ENCODE assay signal across 17 cellular contexts in genomic region chrX:22109442-22109841, GRCh38.
A peak's percentile ranks its signal among the peaks of the same experiment; 100 is the strongest.
DNase-seq lines count a peak whose midpoint lies in the region; ATAC-seq and TF ChIP-seq lines count a peak whose summit lies in the region.
"Had no signal": no experiment of that assay in that cellular context is flagged by ENCODE, and none has a peak within 500 bp of the region (broad histone marks: within the 10 kb centered on the region; RNA-seq: fewer than 3 reads in every experiment).

No MANE protein-coding gene starts in this region.

- H3K36me3 Mint-ChIP-seq in progenitor cell of endocrine pancreas (ENCODE audit: insufficient read depth) (no peaks in the 10 kb centered on the region), H9 (ENCODE audit: insufficient read depth in 1 of 3, low read depth in 3 of 3) (no peaks in the 10 kb centered on the region)
- H3K36me3 Mint-ChIP-seq: memory B cell had no signal

- H2BK120ac ChIP-seq in H9 (ENCODE audit: low read depth, low read length, poor library complexity, severe bottlenecking) = no peak overlapping the region

- H3K4me1 Mint-ChIP-seq in progenitor cell of endocrine pancreas (ENCODE audit: low read depth) (peaks cover 12% of the 10 kb centered on the region), H9 (peaks cover 6 to 15% of the 10 kb centered on the region in 2 experiments)
- H3K4me1 Mint-ChIP-seq: memory B cell had no signal

- DNase-seq in GM04503 (ENCODE audit: low read depth) = peak; percentile 31
- peak; percentile 31 for DNase-seq in PC-3
- peak; percentile 82 for DNase-seq in epithelial cell of proximal tubule (ENCODE audit: low read depth)
- no peak for DNase-seq in progenitor cell of endocrine pancreas (ENCODE audit: low spot score, unreplicated experiment)
- no peak for DNase-seq in H9
- DNase-seq in HuH-7 (ENCODE audit: low spot score) = no peak
- DNase-seq: activated naive CD4-positive, alpha-beta T cell treated with anti-CD3 and anti-CD28 coated beads for 36 hours; central memory CD4-positive, alpha-beta T cell; erythroblast; Karpas-422; NCI-H146; nucleus accumbens; stimulated activated CD4-positive, alpha-beta T cell treated with anti-CD3 and anti-CD28 coated beads, Interleukin-12 subunit alpha, Interleukin-12 subunit beta, amount 100 ng/mL, for 4 hours had no signal

- H3K56ac ChIP-seq in H9 (ENCODE audit: insufficient read length, low read depth, low read length) = no peak overlapping the region

- no peak overlapping the region for H4K8ac ChIP-seq in H9 (replicated peaks; ENCODE audit: insufficient read length, low read depth, low read length)

- no peaks in the 10 kb centered on the region for H3K79me2 ChIP-seq in PC-3 (ENCODE audit: low read length)
- H3K79me2 ChIP-seq in H9 (ENCODE audit: insufficient read depth, low read length) = no peaks in the 10 kb centered on the region; the same call in 1 of the 2 replicates

- no peak overlapping the region for H3K14ac ChIP-seq in H9 (ENCODE audit: insufficient read depth, low read length)

- no peaks in the 10 kb centered on the region for H3K9me3 ChIP-seq in PC-3 (ENCODE audit: low read length)
- H3K9me3 ChIP-seq in H9 (ENCODE audit: control insufficient read depth, low read depth, low read length) = no peaks in the 10 kb centered on the region
- H3K9me3 ChIP-seq: Caco-2 had no signal

- no TSS peak for BruUV-seq in PC-3 (replicated peaks; lab: Mats Ljungman, UMichigan)

- H3K27me3 ChIP-seq in PC-3 (ENCODE audit: low read length) (no peaks in the 10 kb centered on the region), H9 (ENCODE audit: insufficient read depth, low read length) (no peaks in the 10 kb centered on the region)

- no peak overlapping the region for H3K27ac ChIP-seq in PC-3 (ENCODE audit: low read length)
- H3K27ac ChIP-seq in H9 (ENCODE audit: insufficient read length, low read depth, low read length) = no peak overlapping the region

- H3K9me3 Mint-ChIP-seq in progenitor cell of endocrine pancreas (ENCODE audit: low read depth) = peaks cover 2% of the 10 kb centered on the region
- peaks cover 2 to 18% of the 10 kb centered on the region in 2 experiments; a peak in 3 of 5 replicates for H3K9me3 Mint-ChIP-seq in H9
- H3K9me3 Mint-ChIP-seq: activated naive CD4-positive, alpha-beta T cell treated with anti-CD3 and anti-CD28 coated beads for 36 hours; memory B cell had no signal

- H3K4me3 ChIP-seq in PC-3 (ENCODE audit: low read length) (no peak overlapping the region), epithelial cell of proximal tubule (ENCODE audit: low read depth, low read length) (no peak overlapping the region)

- TF ChIP-seq CTCF in PC-3 (conservative IDR thresholded peaks at IDR 0.05; ENCODE audit: low read depth, low read length) (no peak), epithelial cell of proximal tubule (conservative IDR thresholded peaks at IDR 0.05; ENCODE audit: low read depth, low read length) (no peak), progenitor cell of endocrine pancreas (IDR thresholded peaks at IDR 0.05; ENCODE audit: unreplicated experiment) (no peak), H9 (conservative IDR thresholded peaks at IDR 0.05) (no peak)

- no peaks in the 10 kb centered on the region for H3K79me1 ChIP-seq in H9 (ENCODE audit: insufficient read depth, low read depth, low read length, poor library complexity, severe bottlenecking)

- POLR2A ChIA-PET in PC-3 (lab: Charles Lee; ENCODE audit: unreplicated experiment) = no interaction called here

- H2BK5ac ChIP-seq in H9 (ENCODE audit: insufficient read length, low read length) = no peak overlapping the region

- no peaks in the 10 kb centered on the region for H3F3A ChIP-seq in PC-3 (ENCODE audit: low read length, unreplicated experiment)

- no peak overlapping the region for H2BK20ac ChIP-seq in H9 (ENCODE audit: low read depth, low read length, poor library complexity, severe bottlenecking)

- no peak for ATAC-seq in PC-3
- ATAC-seq in GM19328 (IDR thresholded peaks at IDR 0.05; ENCODE audit: unreplicated experiment) = no peak
- no peak for ATAC-seq in GM18873 (IDR thresholded peaks at IDR 0.05; ENCODE audit: low FRiP score, unreplicated experiment)

- H2AK5ac ChIP-seq in H9 (ENCODE audit: insufficient read length, low read length) = no peak overlapping the region

- CTCF ChIA-PET in PC-3 (lab: Charles Lee) = no interaction called here

- no peak overlapping the region for H2BK15ac ChIP-seq in H9 (ENCODE audit: low read depth, low read length)

- no peak overlapping the region for H3K18ac ChIP-seq in H9 (ENCODE audit: insufficient read length, low read depth, low read length)

- H3T11ph ChIP-seq in H9 (ENCODE audit: low read length) = no peak overlapping the region

- intact Hi-C loops in PC-3 (cut with micrococcal nuclease) = no loop called here

- no peak overlapping the region for H4K91ac ChIP-seq in H9 (ENCODE audit: insufficient read length, low read depth, low read length)

- no peaks in the 10 kb centered on the region for H3K9me2 ChIP-seq in PC-3 (replicated peaks; ENCODE audit: low read length)

- H3K4me3 Mint-ChIP-seq in progenitor cell of endocrine pancreas (ENCODE audit: low read depth) (no peak overlapping the region), H9 (no peak overlapping the region)
- H3K4me3 Mint-ChIP-seq: activated naive CD4-positive, alpha-beta T cell treated with anti-CD3 and anti-CD28 coated beads for 36 hours; memory B cell had no signal

- H4K20me1 ChIP-seq in PC-3 (ENCODE audit: low read length) (no peaks in the 10 kb centered on the region), H9 (ENCODE audit: control insufficient read depth, insufficient read depth, insufficient read length) (no peaks in the 10 kb centered on the region)

- H3K27ac Mint-ChIP-seq in progenitor cell of endocrine pancreas (peak overlapping the region; percentile 53), H9 (no peak overlapping the region)
- H3K27ac Mint-ChIP-seq: activated naive CD4-positive, alpha-beta T cell treated with anti-CD3 and anti-CD28 coated beads for 36 hours; memory B cell had no signal

- no CpG with 5 or more reads among the region's 1 CpG for WGBS in H9 (ENCODE audit: extremely low coverage, insufficient read length, low lambda C conversion rate)

- H2BK12ac ChIP-seq in H9 (ENCODE audit: insufficient read length, low read depth, low read length) = no peak overlapping the region

- H3K4ac ChIP-seq in H9 (ENCODE audit: low read depth, low read length) = no peak overlapping the region

- no peak overlapping the region for H3K23ac ChIP-seq in H9 (ENCODE audit: insufficient read length, low read depth, low read length)

- no peaks in the 10 kb centered on the region for H3K23me2 ChIP-seq in H9 (ENCODE audit: insufficient read length, low read depth, low read length, poor library complexity, severe bottlenecking)

- H3K27me3 Mint-ChIP-seq in progenitor cell of endocrine pancreas (no peaks in the 10 kb centered on the region), H9 (ENCODE audit: low read depth) (no peaks in the 10 kb centered on the region)
- H3K27me3 Mint-ChIP-seq: memory B cell had no signal

- no peaks in the 10 kb centered on the region for H3K36me3 ChIP-seq in PC-3 (ENCODE audit: low read depth, low read length)

- H3K4me2 ChIP-seq in PC-3 (ENCODE audit: low read length) (no peak overlapping the region), H9 (ENCODE audit: insufficient read depth, insufficient read length, low read length) (no peak overlapping the region)

- no peak overlapping the region for H4K5ac ChIP-seq in H9 (ENCODE audit: insufficient read length, low read depth, low read length)

- no peak overlapping the region for H2AFZ ChIP-seq in PC-3 (ENCODE audit: low read length)
- H2AFZ ChIP-seq in H9 (ENCODE audit: low read length) = no peak overlapping the region

- H3K9ac ChIP-seq in PC-3 (ENCODE audit: low read length) = no peak overlapping the region
- H3K9ac ChIP-seq in H9 (ENCODE audit: extremely low read depth, insufficient read length, low read length) = no peak overlapping the region

- H3K4me1 ChIP-seq in PC-3 (ENCODE audit: insufficient read depth, low read length) = no peaks in the 10 kb centered on the region
- H3K4me1 ChIP-seq in H9 (ENCODE audit: insufficient read depth, low read length) = no peaks in the 10 kb centered on the region

Comparison
In these comparisons a context has a peak if more than half of its experiments do, and no peak if none do; other contexts are left out.
1. DNase-seq: peak in GM04503 (single experiment), PC-3 (single experiment) and epithelial cell of proximal tubule (single experiment); none in progenitor cell of endocrine pancreas (single experiment), H9 (single experiment) and HuH-7 (single experiment).